In genomic region chr1:160191756-160192155, GRCh38 we compare ENCODE assay signal across 1 cellular context.
TF ChIP-seq lines count a peak whose summit lies in the region.

No MANE protein-coding gene starts in this region.

TF ChIP-seq in IMR-90, 13 proteins besides CTCF, POLR2A, EP300 and RAD21:
- TF ChIP-seq CEBPB (IDR thresholded peaks at IDR 0.05; ENCODE audit: low read depth, low read length) (no peak), MAFK (IDR thresholded peaks at IDR 0.05; ENCODE audit: low read depth, low read length) (no peak), CHD1 (IDR thresholded peaks at IDR 0.05; ENCODE audit: low read depth, low read length) (no peak), RCOR1 (IDR thresholded peaks at IDR 0.05; ENCODE audit: insufficient replicate concordance, low read length) (no peak), FOS (IDR thresholded peaks at IDR 0.05; ENCODE audit: low read depth, low read length) (no peak), NFE2L2 (IDR thresholded peaks at IDR 0.05; ENCODE audit: low read depth, low read length) (no peak), USF2 (IDR thresholded peaks at IDR 0.05; ENCODE audit: low read depth, low read length) (no peak), RFX5 (IDR thresholded peaks at IDR 0.05; ENCODE audit: low read depth, low read length) (no peak)
- TF ChIP-seq, protein P1, sequence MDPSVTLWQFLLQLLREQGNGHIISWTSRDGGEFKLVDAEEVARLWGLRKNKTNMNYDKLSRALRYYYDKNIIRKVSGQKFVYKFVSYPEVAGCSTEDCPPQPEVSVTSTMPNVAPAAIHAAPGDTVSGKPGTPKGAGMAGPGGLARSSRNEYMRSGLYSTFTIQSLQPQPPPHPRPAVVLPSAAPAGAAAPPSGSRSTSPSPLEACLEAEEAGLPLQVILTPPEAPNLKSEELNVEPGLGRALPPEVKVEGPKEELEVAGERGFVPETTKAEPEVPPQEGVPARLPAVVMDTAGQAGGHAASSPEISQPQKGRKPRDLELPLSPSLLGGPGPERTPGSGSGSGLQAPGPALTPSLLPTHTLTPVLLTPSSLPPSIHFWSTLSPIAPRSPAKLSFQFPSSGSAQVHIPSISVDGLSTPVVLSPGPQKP (IDR thresholded peaks at IDR 0.05; ENCODE audit: borderline replicate concordance, low read depth, low read length), result no peak
